Comparison of ENCODE assay signal across 8 cellular contexts in genomic region chr1:156920233-156921052, GRCh38. TPM values are rescaled to one million over a fixed set of nuclear protein-coding genes. Genes with fewer than 3 reads are reported as not detected.
A peak's percentile ranks its signal among the peaks of the same experiment; 100 is the strongest.
DNase-seq lines count a peak whose midpoint lies in the region; ATAC-seq lines count a peak whose summit lies in the region.

Gene LRRC71 (plus strand): TSS chr1:156920632. CDS start chr1:156920804, 172 bp downstream.

- peak; percentile 87 for DNase-seq in ELR (ENCODE audit: low read depth)
- peak; percentile 22 for DNase-seq in MV-4-11 (lab: John Stamatoyannopoulos, UW)
- peak; percentile 53 to 61 for DNase-seq in activated CD4-positive, alpha-beta T cell treated with anti-CD3 and anti-CD28 coated beads for 24 hours (ENCODE audit: low read depth in 2 of 2)
- peak; percentile 61 for DNase-seq in dedifferentiated amniotic fluid mesenchymal stem cell (ENCODE audit: extremely low spot score)
- DNase-seq in left lobe of liver (ENCODE audit: low spot score), result peak; percentile 60
- peak; percentile 70 to 80 for DNase-seq in stimulated activated CD4-positive, alpha-beta T cell treated with anti-CD3 and anti-CD28 coated beads, Interleukin-2, amount 100 ng/mL, for 48 hours

- ATAC-seq in left lobe of liver (peak; percentile 90), HG03159 (IDR thresholded peaks at IDR 0.05; ENCODE audit: unreplicated experiment) (no peak), HG03280 (IDR thresholded peaks at IDR 0.05; ENCODE audit: unreplicated experiment) (no peak)

RNA-seq across cellular contexts. Expression of gene LRRC71, which starts in this region (rescaled TPM):
- not detected for total RNA-seq in left lobe of liver

Comparison
In these comparisons a context has a peak if more than half of its experiments do, and no peak if none do; other contexts are left out.
1. Peak in DNase-seq and ATAC-seq in left lobe of liver; RNA of the gene not detected or under 1 TPM.
2. DNase-seq: peak in every context shown above with its lines; median percentile 87 in ELR; 75 in stimulated activated CD4-positive, alpha-beta T cell treated with anti-CD3 and anti-CD28 coated beads, Interleukin-2, amount 100 ng/mL, for 48 hours; 61 in dedifferentiated amniotic fluid mesenchymal stem cell; 60 in left lobe of liver; 57 in activated CD4-positive, alpha-beta T cell treated with anti-CD3 and anti-CD28 coated beads for 24 hours; 22 in MV-4-11.